8 cellular contexts compared by ENCODE assay signal in the genomic region with DNA sequence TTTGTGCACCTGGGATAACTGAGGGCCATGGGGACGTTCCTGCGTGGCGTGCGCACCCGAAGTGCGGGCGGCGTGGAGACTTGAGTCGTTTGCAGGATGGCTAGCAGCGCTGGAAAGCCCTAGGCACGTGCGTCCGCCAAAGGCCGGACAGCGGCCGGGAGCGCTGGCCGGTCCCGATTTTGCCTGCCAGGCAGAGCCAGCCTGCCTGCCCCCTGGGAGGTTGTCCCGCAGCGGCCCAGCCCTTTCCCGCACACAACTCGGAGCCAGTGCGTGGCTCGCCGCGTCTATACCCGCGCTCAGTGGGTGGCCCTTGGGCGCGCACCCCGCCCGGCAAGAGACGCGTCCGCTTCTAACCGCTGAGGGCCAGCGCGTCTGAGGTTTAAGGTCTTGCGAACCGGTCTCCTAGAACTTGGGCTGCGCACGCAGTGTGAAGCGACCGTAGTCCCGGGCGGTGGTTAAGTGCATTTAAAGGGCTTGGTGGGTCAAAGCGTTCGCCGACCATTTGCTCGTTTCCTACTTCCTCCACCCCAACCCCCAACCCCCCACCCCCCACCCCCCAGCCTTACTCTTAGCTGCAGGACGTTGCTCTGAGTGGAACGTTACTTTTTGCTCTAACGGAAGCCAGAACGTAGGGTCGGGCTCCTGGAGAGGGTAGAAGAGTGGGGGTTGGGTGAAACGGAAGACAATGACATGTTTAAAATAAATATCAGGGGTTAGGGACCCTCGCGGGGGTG. TPM values are rescaled to one million over a fixed set of nuclear protein-coding genes. Genes with fewer than 3 reads are reported as not detected.
DNase-seq lines count a peak whose midpoint lies in the region; ATAC-seq and TF ChIP-seq lines count a peak whose summit lies in the region.

No MANE protein-coding gene starts in this region.

- H3K4me3 ChIP-seq in GM12865 (ENCODE audit: low read depth, low read length) (peak overlapping the region; percentile 70), WERI-Rb-1 (ENCODE audit: low read depth, low read length) (peak overlapping the region; percentile 98), epithelial cell of esophagus (ENCODE audit: low read length) (peak overlapping the region; percentile 75), muscle layer of duodenum (ENCODE audit: low read depth in 1 of 2, low read length in 2 of 2) (peak overlapping the region; percentile 62 to 84), tibial nerve (peak overlapping the region; percentile 30 to 60 (median 50))

- ATAC-seq in HG02678 (IDR thresholded peaks at IDR 0.05; ENCODE audit: unreplicated experiment), result peak; percentile 39

- H3K27me3 ChIP-seq in WERI-Rb-1 (ENCODE audit: insufficient read depth, low read depth, severe bottlenecking) (no peaks in the 10 kb centered on the region), muscle layer of duodenum (ENCODE audit: low read depth, low read length) (peaks cover 19% of the 10 kb centered on the region), tibial nerve (peaks cover 0 to 69% of the 10 kb centered on the region in 2 donors)

- DNase-seq in 8988T (peak; percentile 33), GM12865 (ENCODE audit: low read depth) (peak; percentile 81), NCI-H1105 (lab: John Stamatoyannopoulos, UW) (peak; percentile 17), WERI-Rb-1 (peak; percentile 62), epithelial cell of esophagus (ENCODE audit: low read depth) (peak; percentile 49), tibial nerve (ENCODE audit: low spot score in 2 of 2) (no peak)

- TF ChIP-seq POLR2A in tibial nerve (IDR thresholded peaks at IDR 0.05), result no peak

- no peak for TF ChIP-seq EP300 in tibial nerve (IDR thresholded peaks at IDR 0.05)

- TF ChIP-seq CTCF in GM12865 (IDR thresholded peaks at IDR 0.05; ENCODE audit: insufficient read depth, low read depth, low read length, missing control alignments), result no peak
- TF ChIP-seq CTCF in WERI-Rb-1 (IDR thresholded peaks at IDR 0.05; ENCODE audit: low read depth, low read length), result no peak
- TF ChIP-seq CTCF in epithelial cell of esophagus (IDR thresholded peaks at IDR 0.05; ENCODE audit: insufficient read depth, low read depth, low read length, missing control alignments), result no peak
- no peak for TF ChIP-seq CTCF in tibial nerve (IDR thresholded peaks at IDR 0.05)

- WGBS in tibial nerve, 2 donors, result 1% methylated on average over 19 to 53 of the region's 59 CpGs

- H3K36me3 ChIP-seq in WERI-Rb-1, result peaks cover 27% of the 10 kb centered on the region
- no peaks in the 10 kb centered on the region for H3K36me3 ChIP-seq in muscle layer of duodenum (ENCODE audit: control insufficient read depth in 1 of 2, insufficient read depth in 2 of 2, low read length in 2 of 2)
- no peaks in the 10 kb centered on the region for H3K36me3 ChIP-seq in tibial nerve

- H3K9me3 ChIP-seq in WERI-Rb-1 (ENCODE audit: severe bottlenecking), result no peaks in the 10 kb centered on the region
- no peaks in the 10 kb centered on the region for H3K9me3 ChIP-seq in muscle layer of duodenum (ENCODE audit: control insufficient read depth in 1 of 2, low read length in 2 of 2)
- no peaks in the 10 kb centered on the region for H3K9me3 ChIP-seq in tibial nerve

- H3K27ac ChIP-seq in WERI-Rb-1, result peak overlapping the region; percentile 100
- H3K27ac ChIP-seq in muscle layer of duodenum (ENCODE audit: low read length), result no peak overlapping the region
- no peak overlapping the region for H3K27ac ChIP-seq in tibial nerve

- peaks cover 0 to 17% of the 10 kb centered on the region in 2 donors for H3K4me1 ChIP-seq in muscle layer of duodenum (ENCODE audit: control insufficient read depth in 1 of 2, insufficient read depth in 2 of 2, low read length in 2 of 2)
- peaks cover 0 to 25% (median 13%) of the 10 kb centered on the region in 4 donors for H3K4me1 ChIP-seq in tibial nerve

RNA-seq across cellular contexts. Expression of gene CDCA7, which starts 0.6 kb away (rescaled TPM):
- 1 to 10 TPM in 2 of 4 donors, not detected in 2; 1.3 to 1.8 TPM for total RNA-seq in tibial nerve

Comparison
In these comparisons a context has a peak if more than half of its experiments do, and no peak if none do; other contexts are left out.
1. DNase-seq: peak in 8988T (single experiment), GM12865 (single experiment), NCI-H1105 (single experiment), WERI-Rb-1 (single experiment) and epithelial cell of esophagus (single experiment); none in tibial nerve (0 of 2).
2. Peak in every context shown above with its lines, with median percentiles within 50 percentile points of each other: H3K4me3 ChIP-seq.